Comparison of ENCODE assay signal across 8 cellular contexts in the genomic region with DNA sequence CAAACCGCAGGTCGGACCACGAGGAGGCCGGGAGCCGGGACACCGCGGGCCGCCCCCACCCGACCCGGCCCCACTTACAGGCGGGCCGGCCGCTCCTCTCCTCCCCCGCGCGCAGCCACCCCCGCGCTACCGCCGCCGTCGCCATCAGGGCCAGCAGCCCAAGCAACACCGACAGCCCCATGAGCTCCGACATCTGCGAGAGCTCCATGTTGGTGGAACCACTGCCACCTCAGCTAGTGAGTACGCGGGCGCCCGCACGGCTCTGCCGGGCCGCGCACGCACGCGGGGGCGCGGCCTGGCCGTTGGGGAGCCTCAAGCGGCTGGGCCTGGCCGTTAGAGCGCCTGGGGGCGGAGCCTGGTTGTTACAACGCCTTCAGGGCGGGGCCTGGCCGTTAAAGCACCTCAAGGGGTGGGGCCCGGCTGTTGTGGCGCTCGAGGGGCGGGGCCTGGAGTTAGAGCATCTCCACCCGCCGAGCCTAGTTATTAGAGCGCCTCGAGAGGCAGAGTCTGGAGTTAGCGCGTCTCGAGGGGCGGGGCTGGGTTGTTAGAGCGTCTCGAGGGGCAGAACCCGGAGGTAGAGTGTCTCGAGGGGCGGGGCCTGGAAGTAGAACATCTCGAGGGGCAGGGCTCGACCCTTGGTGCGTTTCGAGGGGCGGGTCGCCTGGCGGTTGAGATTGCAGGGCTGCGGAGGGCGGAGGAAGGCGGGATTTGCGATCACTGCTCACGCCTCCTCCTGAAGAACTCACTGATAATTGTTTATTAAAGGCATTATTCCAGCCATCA. TPM values are rescaled to one million over a fixed set of nuclear protein-coding genes. Genes with fewer than 3 reads are reported as not detected.
DNase-seq lines count a peak whose midpoint lies in the region; ATAC-seq and TF ChIP-seq lines count a peak whose summit lies in the region.

TSS of gene TBL2 (minus strand) at position 238 of the 783 bp plus-strand sequence. CDS start at position 208, 30 bp downstream.

- H3K4me3 Mint-ChIP-seq in progenitor cell of endocrine pancreas (ENCODE audit: low read depth) = peak within 1 kb of the TSS; percentile 76

- no peaks in the 10 kb centered on the region for H3K9me3 Mint-ChIP-seq in progenitor cell of endocrine pancreas (ENCODE audit: low read depth)

- peak within 1 kb of the TSS; percentile 94 for H3K27ac Mint-ChIP-seq in progenitor cell of endocrine pancreas

- peak; percentile 100 for DNase-seq in GM13976 (ENCODE audit: low spot score)
- peak; percentile 97 for DNase-seq in NCI-H146 treated with DMSO at 0.1 percent for 48 hours (lab: John Stamatoyannopoulos, UW; ENCODE audit: unreplicated experiment)
- peak; percentile 96 for DNase-seq in amniotic epithelial cell (ENCODE audit: low read depth)
- peak; percentile 99 for DNase-seq in left cardiac atrium
- DNase-seq in progenitor cell of endocrine pancreas (ENCODE audit: low spot score, unreplicated experiment) = peak; percentile 99
- peak; percentile 98 for DNase-seq in ureter (ENCODE audit: low spot score)

- in situ Hi-C loops in GM13976 (cut with MboI; ENCODE audit: low sequenced_read_pairs, unreplicated experiment) = no loop called here

- TF ChIP-seq CTCF in GM13976 (IDR thresholded peaks at IDR 0.05; ENCODE audit: borderline replicate concordance, control extremely low read depth, extremely low read depth, insufficient read depth, missing control alignments) (peak; percentile 21), progenitor cell of endocrine pancreas (IDR thresholded peaks at IDR 0.05; ENCODE audit: unreplicated experiment) (no peak)

- H3K4me1 Mint-ChIP-seq in progenitor cell of endocrine pancreas (ENCODE audit: low read depth) = peaks cover 9% of the 10 kb centered on the region

- peaks cover 3% of the 10 kb centered on the region for H3K27me3 Mint-ChIP-seq in progenitor cell of endocrine pancreas

- intact Hi-C loops in T-helper 1 cell treated with Interleukin-12 subunit alpha and Interleukin-12 subunit beta and Interleukin-4 antibody, amounts not matched to agents 30 ng/mL and 1 ng/mL, for 36 hours (cut with micrococcal nuclease) = loop anchor here (1.0 to 10.0 kb wide), 16 partner anchors 9 to 1076 kb away; partner anchors contain the start of genes ABHD11, BAZ1B, BCL7B and BUD23
- intact Hi-C loops in left cardiac atrium (cut with DNase I) = no loop called here

- ATAC-seq in HG02870 (IDR thresholded peaks at IDR 0.05; ENCODE audit: unreplicated experiment) (peak; percentile 80), left cardiac atrium (peak; percentile 96 to 97)

- peaks cover 3% of the 10 kb centered on the region for H3K36me3 Mint-ChIP-seq in progenitor cell of endocrine pancreas (ENCODE audit: insufficient read depth)

RNA-seq across cellular contexts. Expression of gene TBL2, which starts in this region (rescaled TPM):
- total RNA-seq in T-helper 1 cell treated with Interleukin-12 subunit alpha and Interleukin-12 subunit beta and Interleukin-4 antibody, amounts not matched to agents 30 ng/mL and 1 ng/mL, for 36 hours = 35.4 and 35.5 TPM in 2 replicates
- total RNA-seq in left cardiac atrium (10 to 100 TPM; 14.3 to 24.8 TPM), progenitor cell of endocrine pancreas (42.1 and 44.9 TPM in 2 replicates), ureter (33.0 TPM)

Comparison
In these comparisons a context has a peak if more than half of its experiments do, and no peak if none do; other contexts are left out.
1. Peak in every context shown above with its lines: DNase-seq and ATAC-seq.